Comparison of ENCODE assay signal across 8 cellular contexts in the genomic region with DNA sequence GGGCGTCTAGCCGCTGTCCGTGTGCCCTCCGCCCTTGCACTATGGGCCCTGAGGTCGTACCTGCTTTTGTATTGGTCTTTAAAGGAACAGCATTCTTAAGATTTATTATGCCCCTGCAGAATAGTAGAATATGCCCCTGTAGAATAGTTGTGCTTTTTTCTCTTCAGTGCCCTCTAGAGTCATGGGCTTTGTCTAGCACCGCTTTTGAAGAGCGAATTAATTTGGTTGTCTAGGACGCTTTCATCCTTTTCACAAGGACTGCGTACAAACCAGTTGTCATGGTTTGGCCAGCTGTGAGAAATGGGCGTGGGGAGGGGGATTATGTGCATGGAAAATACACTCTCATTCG. TPM values are rescaled to one million over a fixed set of nuclear protein-coding genes. Genes with fewer than 3 reads are reported as not detected.
A peak's percentile ranks its signal among the peaks of the same experiment; 100 is the strongest.
DNase-seq lines count a peak whose midpoint lies in the region; ATAC-seq and TF ChIP-seq lines count a peak whose summit lies in the region.

No MANE protein-coding gene starts in this region.

- H3K4me1 ChIP-seq in left lung, result peaks cover 16 to 46% of the 10 kb centered on the region in 2 donors
- H3K4me1 ChIP-seq in stomach, result peaks cover 39 to 55% (median 42%) of the 10 kb centered on the region in 4 donors

- 0% methylated on average over 10 to 11 of the region's 11 CpGs for whole genome bisulfite sequencing in stomach, 5 donors

- peaks cover 16% of the 10 kb centered on the region for H3K36me3 Mint-ChIP-seq in T-helper 17 cell (ENCODE audit: low read depth)

- TF ChIP-seq POLR2A in stomach (IDR thresholded peaks at IDR 0.05), result no peak

- H3K9me3 ChIP-seq in T-helper 17 cell (ENCODE audit: control insufficient read depth, low read length, poor library complexity, severe bottlenecking) (no peaks in the 10 kb centered on the region), left lung (no peaks in the 10 kb centered on the region), stomach (no peaks in the 10 kb centered on the region)

- peaks cover 52% of the 10 kb centered on the region for H3K4me1 Mint-ChIP-seq in T-helper 17 cell

- no peaks in the 10 kb centered on the region for H3K27me3 Mint-ChIP-seq in T-helper 17 cell

- H3K4me3 ChIP-seq in left lung (peak overlapping the region; percentile 95 to 98), stomach (peak overlapping the region; percentile 62 to 89 (median 86))

- DNase-seq in activated gamma-delta T cell treated with Interleukin-2 at 50 U/mL for 16 hours, result peak; percentile 23
- DNase-seq in activated gamma-delta T cell (lab: John Stamatoyannopoulos, UW), result no peak
- DNase-seq in NCI-H2029 (lab: John Stamatoyannopoulos, UW), result peak; percentile 54
- DNase-seq in T-helper 17 cell, result no peak
- DNase-seq in dedifferentiated amniotic fluid mesenchymal stem cell (ENCODE audit: extremely low spot score), result peak; percentile 89
- no peak for DNase-seq in left lung
- DNase-seq in stomach, result no peak

- TF ChIP-seq CTCF in left lung (IDR thresholded peaks at IDR 0.05), result peak in 1 of 2 donors; percentile 35
- TF ChIP-seq CTCF in stomach (IDR thresholded peaks at IDR 0.05), result peak in 5 of 7 experiments; percentile 8 to 44 (median 11)

- intact Hi-C loops in left lung (cut with DNase I) (no loop called here), stomach (cut with DNase I; ENCODE audit: low total_unique reads) (no loop called here)

- H3K36me3 ChIP-seq in left lung, result peaks cover 13 to 51% of the 10 kb centered on the region in 2 donors
- H3K36me3 ChIP-seq in stomach, result peaks cover 39 to 60% (median 57%) of the 10 kb centered on the region in 4 donors

- no peak for TF ChIP-seq EP300 in stomach (IDR thresholded peaks at IDR 0.05)

- H3K27ac Mint-ChIP-seq in T-helper 17 cell, result peak overlapping the region; percentile 100

- ATAC-seq in HG02943 (IDR thresholded peaks at IDR 0.05; ENCODE audit: low read depth, unreplicated experiment), result peak; percentile 2
- peak; percentile 45 for ATAC-seq in T-helper 17 cell
- ATAC-seq in left lung, result peak; percentile 43

- H3K27ac ChIP-seq in left lung, result peak overlapping the region; percentile 99
- peak overlapping the region; percentile 97 to 100 (median 100) for H3K27ac ChIP-seq in stomach

- peak overlapping the region; percentile 99 for H3K4me3 Mint-ChIP-seq in T-helper 17 cell

- H3K27me3 ChIP-seq in left lung (no peaks in the 10 kb centered on the region), stomach (no peaks in the 10 kb centered on the region)

RNA-seq across cellular contexts. Expression of a gene that starts 0.6 kb away (rescaled TPM):
- total RNA-seq in T-helper 17 cell (100 to 1,000 TPM; 130 to 143 TPM), left lung (10 to 100 TPM; 21.2 to 26.3 TPM), stomach (100 to 1,000 TPM in 2 of 5 donors, 10 to 100 TPM in 3; 38.7 to 115 (median 76.2) TPM)
- 10 to 100 TPM; 15.7 to 40.7 (median 18.9) TPM for polyA plus RNA-seq in stomach

RNA-seq across cellular contexts. Expression of a gene that starts 1.3 kb away (rescaled TPM):
- total RNA-seq in T-helper 17 cell (1,000 to 10,000 TPM; 2,533 to 2,679 TPM), left lung (100 to 1,000 TPM; 712 to 729 TPM), stomach (1,000 to 10,000 TPM in 1 of 5 donors, 100 to 1,000 TPM in 4; 415 to 1,284 (median 672) TPM)
- 100 to 1,000 TPM; 208 to 307 (median 231) TPM for polyA plus RNA-seq in stomach

RNA-seq across cellular contexts. Expression of a gene that starts 10.5 kb away (rescaled TPM):
- 10 to 100 TPM; 37.1 to 39.0 TPM for total RNA-seq in T-helper 17 cell
- 10 to 100 TPM; 12.6 to 12.8 TPM for total RNA-seq in left lung
- 10 to 100 TPM in 3 of 5 donors, 1 to 10 TPM in 2; 1.3 to 41.4 (median 12.3) TPM for total RNA-seq in stomach
- 10 to 100 TPM in 1 of 3 donors, 1 to 10 TPM in 2; 3.7 to 11.8 (median 8.0) TPM for polyA plus RNA-seq in stomach

RNA-seq across cellular contexts. Expression of a gene that starts 58.5 kb away (rescaled TPM):
- 1 to 10 TPM; 1.0 to 1.4 TPM for total RNA-seq in T-helper 17 cell
- 10 to 100 TPM; 17.3 to 34.4 TPM for total RNA-seq in left lung
- total RNA-seq in stomach, result 1 to 10 TPM in 2 of 5 donors, not detected in 3; 1.8 to 4.2 TPM
- polyA plus RNA-seq in stomach, result 1 to 10 TPM; 1.4 to 3.4 (median 2.7) TPM

Comparison
In these comparisons a context has a peak if more than half of its experiments do, and no peak if none do; other contexts are left out.
1. DNase-seq: peak in activated gamma-delta T cell treated with Interleukin-2 at 50 U/mL for 16 hours (single experiment), NCI-H2029 (single experiment) and dedifferentiated amniotic fluid mesenchymal stem cell (single experiment); none in activated gamma-delta T cell (single experiment), T-helper 17 cell (0 of 3), left lung (0 of 2) and stomach (single experiment).
2. Peak in every context shown above with its lines, with median percentiles within 50 percentile points of each other: ATAC-seq.